In genomic region chr13:44792096-44792495, GRCh38 we compare ENCODE assay signal across 1 cellular context.
TF ChIP-seq lines count a peak whose summit lies in the region.

No MANE protein-coding gene starts in this region.

TF ChIP-seq in HepG2, 621 proteins besides CTCF, POLR2A, EP300 and RAD21 (continued from another document):
- TF ChIP-seq CERS6 (CRISPR knock-in tag; IDR thresholded peaks at IDR 0.05) = no peak
